In the genomic region with DNA sequence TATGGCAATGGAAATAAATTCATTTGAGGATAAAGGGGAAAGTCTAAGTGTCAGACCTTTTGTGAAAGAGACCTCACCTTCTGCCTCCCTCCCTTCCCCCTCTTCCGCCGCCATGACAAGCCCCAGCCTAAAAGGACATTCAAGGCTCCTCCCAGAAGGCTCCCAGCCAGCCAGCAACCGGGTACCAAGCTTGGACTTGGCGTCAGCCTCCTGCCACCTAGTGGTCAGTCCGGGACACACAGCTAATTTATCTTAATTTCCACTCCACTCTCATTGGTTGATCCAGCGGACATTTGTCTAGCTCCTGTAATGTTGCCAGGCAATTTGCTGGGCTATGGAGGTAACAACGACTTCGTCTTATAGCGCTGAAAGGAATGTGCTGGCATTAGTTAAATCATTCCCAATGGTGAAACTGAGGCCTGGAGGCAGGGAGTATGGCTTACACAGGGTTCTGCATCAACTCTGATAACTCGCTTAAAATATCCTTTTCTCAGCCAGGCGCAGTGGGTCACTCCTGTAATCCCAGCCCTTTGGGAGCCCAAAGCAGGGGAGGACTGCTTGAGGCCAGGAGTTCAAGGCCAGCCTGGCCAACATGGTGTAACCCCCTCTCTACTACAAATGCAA, we compare ENCODE assay signal across 9 cellular contexts. TPM values are rescaled to one million over a fixed set of nuclear protein-coding genes. Genes with fewer than 3 reads are reported as not detected.
DNase-seq lines count a peak whose midpoint lies in the region; ATAC-seq and TF ChIP-seq lines count a peak whose summit lies in the region.
"Had no signal": no experiment of that assay in that cellular context is flagged by ENCODE, and none has a peak within 500 bp of the region (broad histone marks: within the 10 kb centered on the region; RNA-seq: fewer than 3 reads in every experiment).

No MANE protein-coding gene starts in this region.

- H3K4ac ChIP-seq in H9 (ENCODE audit: low read depth, low read length): no peak overlapping the region

- H4K20me1 ChIP-seq in H9 (ENCODE audit: control insufficient read depth, insufficient read depth, insufficient read length) (no peaks in the 10 kb centered on the region), Loucy (ENCODE audit: insufficient read depth, low read length, poor library complexity, severe bottlenecking) (no peaks in the 10 kb centered on the region)

- peak; percentile 91 for DNase-seq in GM03348 (ENCODE audit: low spot score)
- peak; percentile 96 for DNase-seq in H9
- peak; percentile 71 for DNase-seq in RWPE2 (ENCODE audit: low spot score)
- peak; percentile 25 for DNase-seq in activated effector memory CD4-positive, alpha-beta T cell treated with Interleukin-2 at 50 U/mL for 16 hours
- DNase-seq in germinal center (ENCODE audit: low spot score): peak; percentile 81
- peak; percentile 87 for DNase-seq in osteocyte (ENCODE audit: extremely low spot score, unreplicated experiment)
- DNase-seq in upper lobe of left lung: peak in 1 of 2 donors; percentile 76

- peak; percentile 95 for TF ChIP-seq CTCF in H9 (conservative IDR thresholded peaks at IDR 0.05)
- TF ChIP-seq CTCF in Loucy (conservative IDR thresholded peaks at IDR 0.05; ENCODE audit: low read length): peak; percentile 96
- TF ChIP-seq CTCF in RWPE2 (IDR thresholded peaks at IDR 0.05; ENCODE audit: poor library complexity, severe bottlenecking): peak; percentile 87
- peak; percentile 68 for TF ChIP-seq CTCF in osteocyte (IDR thresholded peaks at IDR 0.05)
- peak; percentile 68 to 85 (median 74) for TF ChIP-seq CTCF in upper lobe of left lung (IDR thresholded peaks at IDR 0.05)

- no peak overlapping the region for H2BK20ac ChIP-seq in H9 (ENCODE audit: low read depth, low read length, poor library complexity, severe bottlenecking)

- H3K4me1 ChIP-seq in H9 (ENCODE audit: insufficient read depth, low read length): no peaks in the 10 kb centered on the region; the same call in 1 of the 2 replicates
- H3K4me1 ChIP-seq in Loucy (ENCODE audit: insufficient read depth, low read length, poor library complexity, severe bottlenecking): no peaks in the 10 kb centered on the region
- H3K4me1 ChIP-seq in RWPE2 (ENCODE audit: insufficient read depth, poor library complexity, severe bottlenecking): no peaks in the 10 kb centered on the region
- H3K4me1 ChIP-seq in upper lobe of left lung: no peaks in the 10 kb centered on the region

- no peaks in the 10 kb centered on the region for H3K9me3 ChIP-seq in H9 (ENCODE audit: control insufficient read depth, low read depth, low read length)
- H3K9me3 ChIP-seq in Loucy (ENCODE audit: insufficient read depth, low read depth, low read length): no peaks in the 10 kb centered on the region
- no peaks in the 10 kb centered on the region for H3K9me3 ChIP-seq in RWPE2 (ENCODE audit: severe bottlenecking)
- H3K9me3 ChIP-seq in upper lobe of left lung: no peaks in the 10 kb centered on the region

- no peak overlapping the region for H3K18ac ChIP-seq in H9 (ENCODE audit: insufficient read length, low read depth, low read length)

- H3K23me2 ChIP-seq in H9 (ENCODE audit: insufficient read length, low read depth, low read length, poor library complexity, severe bottlenecking): no peaks in the 10 kb centered on the region

- no peak overlapping the region for H3K9ac ChIP-seq in H9 (ENCODE audit: extremely low read depth, insufficient read length, low read length)
- H3K9ac ChIP-seq in Loucy (ENCODE audit: low read depth, low read length, poor library complexity, severe bottlenecking): no peak overlapping the region

- no peak overlapping the region for H3K56ac ChIP-seq in H9 (ENCODE audit: insufficient read length, low read depth, low read length)

- H3K36me3 ChIP-seq in Loucy (ENCODE audit: insufficient read depth, low read length) (no peaks in the 10 kb centered on the region), RWPE2 (ENCODE audit: low read depth) (no peaks in the 10 kb centered on the region), upper lobe of left lung (no peaks in the 10 kb centered on the region)

- H2AFZ ChIP-seq in H9 (ENCODE audit: low read length) (no peak overlapping the region), Loucy (ENCODE audit: low read length) (peak overlapping the region; percentile 94)

- H3T11ph ChIP-seq in H9 (ENCODE audit: low read length): no peak overlapping the region

- H3K79me1 ChIP-seq in H9 (ENCODE audit: insufficient read depth, low read depth, low read length, poor library complexity, severe bottlenecking): no peaks in the 10 kb centered on the region

- peaks cover 2% of the 10 kb centered on the region; the same call in 1 of the 2 replicates for H3K79me2 ChIP-seq in H9 (ENCODE audit: insufficient read depth, low read length)
- H3K79me2 ChIP-seq in Loucy (ENCODE audit: insufficient read depth, low read length): no peaks in the 10 kb centered on the region

- no peak overlapping the region for H2BK12ac ChIP-seq in H9 (ENCODE audit: insufficient read length, low read depth, low read length)

- no peaks in the 10 kb centered on the region for H3F3A ChIP-seq in Loucy (ENCODE audit: low read depth)

- no peak overlapping the region for H3K4me2 ChIP-seq in H9 (ENCODE audit: insufficient read depth, insufficient read length, low read length)
- peak overlapping the region; percentile 31 for H3K4me2 ChIP-seq in Loucy (ENCODE audit: low read depth, low read length, poor library complexity, severe bottlenecking)

- H3K9me3 Mint-ChIP-seq in H9: peaks cover 0 to 2% of the 10 kb centered on the region in 2 experiments; a peak in 1 of 5 replicates
- H3K9me3 Mint-ChIP-seq in osteocyte (ENCODE audit: unreplicated experiment): peaks cover 5% of the 10 kb centered on the region

- no CpG with 5 or more reads among the region's 11 CpGs for WGBS in H9 (ENCODE audit: extremely low coverage, insufficient read length, low lambda C conversion rate)
- 17 to 18% methylated on average over 11 of the region's 11 CpGs for WGBS in upper lobe of left lung, 2 donors

- H3K14ac ChIP-seq in H9 (ENCODE audit: insufficient read depth, low read length): no peak overlapping the region

- H3K27ac ChIP-seq in H9 (ENCODE audit: insufficient read length, low read depth, low read length) (no peak overlapping the region), RWPE2 (ENCODE audit: poor library complexity, severe bottlenecking) (no peak overlapping the region), upper lobe of left lung (no peak overlapping the region)
- H3K27ac ChIP-seq: skin epidermis had no signal

- no peak overlapping the region for H2BK120ac ChIP-seq in H9 (ENCODE audit: low read depth, low read length, poor library complexity, severe bottlenecking)

- TF ChIP-seq POLR2A in upper lobe of left lung (IDR thresholded peaks at IDR 0.05): no peak

- H3K27ac Mint-ChIP-seq in H9 (no peak overlapping the region), osteocyte (ENCODE audit: unreplicated experiment) (no peak overlapping the region)

- H4K5ac ChIP-seq in H9 (ENCODE audit: insufficient read length, low read depth, low read length): no peak overlapping the region

- H3K4me1 Mint-ChIP-seq in H9 (peaks cover 10 to 33% of the 10 kb centered on the region in 2 experiments), osteocyte (ENCODE audit: unreplicated experiment) (no peaks in the 10 kb centered on the region)

- no peak overlapping the region for H4K91ac ChIP-seq in H9 (ENCODE audit: insufficient read length, low read depth, low read length)

- H2AK5ac ChIP-seq in H9 (ENCODE audit: insufficient read length, low read length): no peak overlapping the region

- peak overlapping the region; percentile 9 for H3K4me3 ChIP-seq in Loucy (ENCODE audit: low read length, poor library complexity, severe bottlenecking)
- no peak overlapping the region for H3K4me3 ChIP-seq in RWPE2 (ENCODE audit: severe bottlenecking)
- H3K4me3 ChIP-seq in upper lobe of left lung: no peak overlapping the region
- H3K4me3 ChIP-seq: skin epidermis had no signal

- H3K27me3 Mint-ChIP-seq in H9 (ENCODE audit: low read depth): no peaks in the 10 kb centered on the region; the same call in none of the 2 replicates
- no peaks in the 10 kb centered on the region for H3K27me3 Mint-ChIP-seq in osteocyte (ENCODE audit: unreplicated experiment)

- H4K8ac ChIP-seq in H9 (replicated peaks; ENCODE audit: insufficient read length, low read depth, low read length): no peak overlapping the region

- H3K36me3 Mint-ChIP-seq in H9 (ENCODE audit: insufficient read depth in 1 of 3, low read depth in 3 of 3) (peaks cover 0 to 2% (median 0%) of the 10 kb centered on the region in 3 experiments; a peak in 1 of 7 replicates), osteocyte (ENCODE audit: unreplicated experiment) (no peaks in the 10 kb centered on the region)

- no peak overlapping the region for H3K23ac ChIP-seq in H9 (ENCODE audit: insufficient read length, low read depth, low read length)

- H3K27me3 ChIP-seq in H9 (ENCODE audit: insufficient read depth, low read length) (no peaks in the 10 kb centered on the region), Loucy (ENCODE audit: insufficient read depth, low read length, poor library complexity, severe bottlenecking) (no peaks in the 10 kb centered on the region), RWPE2 (ENCODE audit: insufficient read depth, poor library complexity, severe bottlenecking) (no peaks in the 10 kb centered on the region), upper lobe of left lung (no peaks in the 10 kb centered on the region)

- H2BK15ac ChIP-seq in H9 (ENCODE audit: low read depth, low read length): no peak overlapping the region

- ATAC-seq in RWPE2 (ENCODE audit: low read depth) (peak; percentile 91), upper lobe of left lung (ENCODE audit: low FRiP score in 2 of 2) (peak; percentile 88 to 93)

- H3K4me3 Mint-ChIP-seq in H9 (no peak overlapping the region), osteocyte (ENCODE audit: unreplicated experiment) (no peak overlapping the region)

- TF ChIP-seq EP300 in upper lobe of left lung (IDR thresholded peaks at IDR 0.05): no peak

- no peak overlapping the region for H2BK5ac ChIP-seq in H9 (ENCODE audit: insufficient read length, low read length)

- H3K9me2 ChIP-seq in Loucy (replicated peaks; ENCODE audit: low read depth, low read length): no peaks in the 10 kb centered on the region

RNA-seq across cellular contexts. Expression of gene CLEC3A, which starts 19.3 kb away (rescaled TPM):
- not detected in 2 replicates for total RNA-seq in H9 (2021)
- not detected in 2 replicates for total RNA-seq in osteocyte
- total RNA-seq in upper lobe of left lung: not detected
